8 cellular contexts compared by ENCODE assay signal in genomic region chr17:31373150-31374082, GRCh38. TPM values are rescaled to one million over a fixed set of nuclear protein-coding genes. Genes with fewer than 3 reads are reported as not detected.
DNase-seq lines count a peak whose midpoint lies in the region; ATAC-seq, FAIRE-seq and TF ChIP-seq lines count a peak whose summit lies in the region.

No MANE protein-coding gene starts in this region.

- peaks cover 12% of the 10 kb centered on the region for H3K36me3 ChIP-seq in cardiac muscle cell

- peak; percentile 91 for FAIRE-seq in A549 (lab: Jason Lieb, UNC)

- no peaks in the 10 kb centered on the region for H3K9me3 ChIP-seq in A549
- H3K9me3 ChIP-seq in cardiac muscle cell (ENCODE audit: low read depth) = no peaks in the 10 kb centered on the region

- 0 out of 3 replicates have a peak, but pooled peaks cover 4% of the 10 kb centered on the region for H3K4me1 ChIP-seq in A549
- no peaks in the 10 kb centered on the region for H3K4me1 ChIP-seq in cardiac muscle cell (ENCODE audit: low read depth)

- no peak overlapping the region for H3K4me2 ChIP-seq in A549

- no peaks in the 10 kb centered on the region for H3K9me3 Mint-ChIP-seq in WTC11

- WGBS in A549 (ENCODE audit: missing lambda C conversion rate) = 85% methylated on average over 9 of the region's 9 CpGs

- peak; percentile 69 to 77 for TF ChIP-seq RAD21 in A549 (conservative IDR thresholded peaks at IDR 0.05 in 1 of 2, IDR thresholded peaks at IDR 0.05 in 1 of 2)

- no peaks in the 10 kb centered on the region for H3K36me3 Mint-ChIP-seq in WTC11

- CTCF ChIA-PET in A549 (lab: Yijun Ruan, JAX) (interaction anchor here (0.6 to 3.1 kb wide), 28 partner anchors 9 to 550 kb away, joined by 3 to 22 read pairs (median 4); no protein-coding TSS in a partner anchor), WTC11 (lab: Charles Lee) (interaction anchor here (0.6 to 2.0 kb wide), 8 partner anchors 10 to 491 kb away, joined by 3 to 12 read pairs (median 4); no protein-coding TSS in a partner anchor), HEK293T (lab: Yijun Ruan, JAX) (interaction anchor here (0.6 to 1.2 kb wide), 4 partner anchors 9 to 459 kb away, joined by 3 to 4 read pairs (median 4); no protein-coding TSS in a partner anchor)

- H3K27ac ChIP-seq in A549 = no peak overlapping the region
- no peak overlapping the region for H3K27ac ChIP-seq in cardiac muscle cell

- peak; percentile 96 to 98 for ATAC-seq in A549
- peak; percentile 59 for ATAC-seq in WTC11
- ATAC-seq in GM21737 (IDR thresholded peaks at IDR 0.05; ENCODE audit: unreplicated experiment) = no peak

- no peak overlapping the region for H3K4me3 Mint-ChIP-seq in WTC11

- H3K27me3 Mint-ChIP-seq in WTC11 (ENCODE audit: low read depth) = no peaks in the 10 kb centered on the region

- TF ChIP-seq EP300 in A549 (IDR thresholded peaks at IDR 0.05) = no peak

- peak in 1 of 2 experiments; percentile 72 for DNase-seq in A549 (ENCODE audit: low read depth in 1 of 2, low spot score in 1 of 2)
- peak; percentile 69 for DNase-seq in GM03348 (ENCODE audit: low spot score)
- DNase-seq in NCI-H146 treated with DMSO at 0.1 percent for 48 hours (lab: John Stamatoyannopoulos, UW; ENCODE audit: unreplicated experiment) = peak; percentile 33
- DNase-seq in WTC11 (ENCODE audit: low spot score) = no peak
- peak in 1 of 2 donors; percentile 81 for DNase-seq in cardiac muscle cell (ENCODE audit: low read depth in 1 of 2, low spot score in 1 of 2)
- DNase-seq in skeletal muscle cell (ENCODE audit: low read depth) = peak; percentile 13
- DNase-seq in HEK293T (ENCODE audit: extremely low spot score) = no peak

- H3K27ac Mint-ChIP-seq in WTC11 = no peak overlapping the region; the same call in 1 of the 2 replicates

- TF ChIP-seq POLR2A in A549 (IDR thresholded peaks at IDR 0.05; ENCODE audit: low read length) = no peak

- TF ChIP-seq CTCF in A549 (IDR thresholded peaks at IDR 0.05) = peak; percentile 76
- TF ChIP-seq CTCF in WTC11 (IDR thresholded peaks at IDR 0.05) = no peak
- peak; percentile 71 for TF ChIP-seq CTCF in cardiac muscle cell (IDR thresholded peaks at IDR 0.05; ENCODE audit: low read depth, low read length)

- H3K4me3 ChIP-seq in A549 (no peak overlapping the region), cardiac muscle cell (no peak overlapping the region), skeletal muscle cell (ENCODE audit: low read depth, low read length) (no peak overlapping the region)

- peaks cover 22% of the 10 kb centered on the region for H3K4me1 Mint-ChIP-seq in WTC11

- H3K27me3 ChIP-seq in cardiac muscle cell = no peaks in the 10 kb centered on the region

- POLR2A ChIA-PET in A549 (lab: Yijun Ruan, JAX) = no interaction called here
- POLR2A ChIA-PET in WTC11 (lab: Charles Lee) = no interaction called here
- POLR2A ChIA-PET in HEK293T (lab: Yijun Ruan, JAX) = no interaction called here

TF ChIP-seq in A549, 52 proteins besides CTCF, POLR2A, EP300 and RAD21:
- TF ChIP-seq EHMT2 (IDR thresholded peaks at IDR 0.05; ENCODE audit: low read depth) (no peak), RARB (CRISPR knock-in tag; IDR thresholded peaks at IDR 0.05) (no peak), EHF (CRISPR knock-in tag; IDR thresholded peaks at IDR 0.05) (no peak), JUN (IDR thresholded peaks at IDR 0.05) (no peak), FOSB (CRISPR knock-in tag; IDR thresholded peaks at IDR 0.05) (no peak), CHD2 (IDR thresholded peaks at IDR 0.05; ENCODE audit: low read length, partially characterized antibody) (no peak), SMC3 (IDR thresholded peaks at IDR 0.05) (peak; percentile 62)

TF ChIP-seq in WTC11, 78 proteins besides CTCF, POLR2A, EP300 and RAD21 (continues in another document):
- TF ChIP-seq NR1H2 (CRISPR knock-in tag; IDR thresholded peaks at IDR 0.05) (no peak), NR2C2 (CRISPR knock-in tag; IDR thresholded peaks at IDR 0.05) (no peak), ZNF425 (CRISPR knock-in tag; conservative IDR thresholded peaks at IDR 0.05) (no peak), MYBL2 (CRISPR knock-in tag; IDR thresholded peaks at IDR 0.05) (no peak)

TF ChIP-seq in HEK293T, 16 proteins besides CTCF, POLR2A, EP300 and RAD21:
- TF ChIP-seq, protein P1, sequence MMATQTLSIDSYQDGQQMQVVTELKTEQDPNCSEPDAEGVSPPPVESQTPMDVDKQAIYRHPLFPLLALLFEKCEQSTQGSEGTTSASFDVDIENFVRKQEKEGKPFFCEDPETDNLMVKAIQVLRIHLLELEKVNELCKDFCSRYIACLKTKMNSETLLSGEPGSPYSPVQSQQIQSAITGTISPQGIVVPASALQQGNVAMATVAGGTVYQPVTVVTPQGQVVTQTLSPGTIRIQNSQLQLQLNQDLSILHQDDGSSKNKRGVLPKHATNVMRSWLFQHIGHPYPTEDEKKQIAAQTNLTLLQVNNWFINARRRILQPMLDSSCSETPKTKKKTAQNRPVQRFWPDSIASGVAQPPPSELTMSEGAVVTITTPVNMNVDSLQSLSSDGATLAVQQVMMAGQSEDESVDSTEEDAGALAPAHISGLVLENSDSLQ (IDR thresholded peaks at IDR 0.05) = no peak
- TF ChIP-seq ARNT (IDR thresholded peaks at IDR 0.05) (no peak), SP1 (IDR thresholded peaks at IDR 0.05) (no peak), SUZ12 (IDR thresholded peaks at IDR 0.05) (no peak), TARDBP (IDR thresholded peaks at IDR 0.05) (no peak), HDGF (IDR thresholded peaks at IDR 0.05; ENCODE audit: borderline replicate concordance) (no peak), L3MBTL2 (conservative IDR thresholded peaks at IDR 0.05) (no peak), FOXA1 (IDR thresholded peaks at IDR 0.05) (no peak), LEF1 (IDR thresholded peaks at IDR 0.05; ENCODE audit: borderline replicate concordance) (no peak), FOXK2 (IDR thresholded peaks at IDR 0.05) (no peak), FOXM1 (IDR thresholded peaks at IDR 0.05; ENCODE audit: borderline replicate concordance) (no peak), ZNF384 (IDR thresholded peaks at IDR 0.05) (no peak), CTBP1 (IDR thresholded peaks at IDR 0.05; ENCODE audit: borderline replicate concordance) (no peak), NFRKB (IDR thresholded peaks at IDR 0.05) (no peak)

RNA-seq across cellular contexts. Expression of gene RAB11FIP4, which starts 18.1 kb away (rescaled TPM):
- polyA plus RNA-seq in A549 (2011; rRNA removed) (1.9 and 3.5 TPM in 2 replicates), A549 (2017; fragmentation: RNase III; extraction: RNeasy Plus Mini Kit Qiagen cat#74134 plus additional on column Dnase treatment) (1.2 to 1.9 TPM (median 1.3 TPM) in 3 replicates), cardiac muscle cell (8.2 and 8.8 TPM in 2 replicates)
- 1.4 TPM in 2 replicates for polyA plus RNA-seq in A549 (2012; cell fraction: cytosol; rRNA removed)
- polyA plus RNA-seq in A549 (2012; cell fraction: nucleus; rRNA removed) = 1.2 and 1.3 TPM in 2 replicates
- polyA minus RNA-seq in A549 (2011; rRNA and poly(A)+ RNA removed) = 3.2 and 4.1 TPM in 2 replicates
- total RNA-seq in WTC11 (2021) (47.3 to 54.9 TPM (median 50.9 TPM) in 3 replicates), cardiac muscle cell (23.1 and 23.4 TPM in 2 replicates)

RNA-seq across cellular contexts. Expression of gene EVI2A, which starts 52.0 kb away (rescaled TPM):
- polyA plus RNA-seq in A549 (2011; rRNA removed) (not detected in 2 replicates), A549 (2017; fragmentation: RNase III; extraction: RNeasy Plus Mini Kit Qiagen cat#74134 plus additional on column Dnase treatment) (not detected in 3 replicates), cardiac muscle cell (0.25 and 0.99 TPM in 2 replicates)
- polyA plus RNA-seq in A549 (2012; cell fraction: cytosol; rRNA removed) = not detected in 2 replicates
- not detected in 2 replicates for polyA plus RNA-seq in A549 (2012; cell fraction: nucleus; rRNA removed)
- polyA minus RNA-seq in A549 (2011; rRNA and poly(A)+ RNA removed) = not detected in 2 replicates
- total RNA-seq in WTC11 (2021) (0.09 to 0.16 TPM (median 0.15 TPM) in 3 replicates), cardiac muscle cell (not detected in 2 replicates)

RNA-seq across cellular contexts. Expression of gene EVI2B, which starts 59.6 kb away (rescaled TPM):
- polyA plus RNA-seq in A549 (2011; rRNA removed) (not detected in 2 replicates), A549 (2017; fragmentation: RNase III; extraction: RNeasy Plus Mini Kit Qiagen cat#74134 plus additional on column Dnase treatment) (0.04 to 0.08 TPM (median 0.05 TPM) in 3 replicates), cardiac muscle cell (0.42 and 1.2 TPM in 2 replicates)
- not detected in 2 replicates for polyA plus RNA-seq in A549 (2012; cell fraction: cytosol; rRNA removed)
- not detected in 2 replicates for polyA plus RNA-seq in A549 (2012; cell fraction: nucleus; rRNA removed)
- polyA minus RNA-seq in A549 (2011; rRNA and poly(A)+ RNA removed) = not detected in 2 replicates
- total RNA-seq in WTC11 (2021) (0.18 to 0.37 TPM (median 0.25 TPM) in 3 replicates), cardiac muscle cell (not detected in 2 replicates)

Comparison
In these comparisons a context has a peak if more than half of its experiments do, and no peak if none do; other contexts are left out.
1. DNase-seq: peak in GM03348 (single experiment), NCI-H146 treated with DMSO at 0.1 percent for 48 hours (single experiment) and skeletal muscle cell (single experiment); none in WTC11 (single experiment) and HEK293T (single experiment).
2. Of the 8 proteins assayed by ChIP-seq in both WTC11 and A549: peak only in WTC11: none; only in A549: CTCF; in both: none; in neither: 7.